23 cellular contexts compared by ENCODE assay signal in the genomic region with DNA sequence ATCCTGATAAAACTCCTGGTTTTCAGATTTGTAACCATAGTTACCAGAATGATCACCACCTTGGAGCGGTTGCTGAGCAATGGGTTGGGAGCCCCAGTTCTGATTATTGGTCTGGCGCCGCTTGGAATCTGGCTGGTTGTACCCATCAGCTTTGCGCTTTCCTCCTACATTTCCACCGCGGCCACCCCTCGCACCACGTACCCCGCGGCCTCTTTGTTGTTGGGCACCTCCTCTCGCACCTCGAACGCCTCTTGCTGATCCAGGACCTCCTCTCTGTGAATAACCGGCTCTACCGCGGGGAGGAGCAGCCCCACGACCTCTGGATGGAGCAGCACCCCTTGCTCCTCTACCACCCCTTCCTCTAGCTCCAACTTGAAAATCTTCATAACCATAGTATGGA. TPM values are rescaled to one million over a fixed set of nuclear protein-coding genes. Genes with fewer than 3 reads are reported as not detected.
DNase-seq lines count a peak whose midpoint lies in the region; ATAC-seq, FAIRE-seq and TF ChIP-seq lines count a peak whose summit lies in the region.
"Had no signal": no experiment of that assay in that cellular context is flagged by ENCODE, and none has a peak within 500 bp of the region (broad histone marks: within the 10 kb centered on the region; RNA-seq: fewer than 3 reads in every experiment).

No MANE protein-coding gene starts in this region.

- H3K9me3 ChIP-seq in endothelial cell of umbilical vein (replicated peaks; ENCODE audit: control insufficient read depth, insufficient read depth, low read length) = no peaks in the 10 kb centered on the region
- H3K9me3 ChIP-seq: prostate gland, suprapubic skin, vagina had no signal

- no peak overlapping the region for H2AFZ ChIP-seq in endothelial cell of umbilical vein (ENCODE audit: low read depth, low read length)
- H2AFZ ChIP-seq: hepatocyte had no signal

- TF ChIP-seq POLR2A in endothelial cell of umbilical vein (IDR thresholded peaks at IDR 0.05; ENCODE audit: low read depth, low read length) = no peak

- H3K4me3 ChIP-seq in endothelial cell of umbilical vein (replicated peaks in 1 of 3; ENCODE audit: insufficient read depth in 1 of 3, low read depth in 1 of 3, low read length in 3 of 3) = no peak overlapping the region
- H3K4me3 ChIP-seq: hepatocyte, prostate gland, suprapubic skin, vagina had no signal

- intact Hi-C loops in natural killer cell (cut with micrococcal nuclease) = no loop called here
- intact Hi-C loops in endothelial cell of umbilical vein (cut with micrococcal nuclease) = no loop called here

- H3K9ac ChIP-seq in endothelial cell of umbilical vein (replicated peaks; ENCODE audit: extremely low read depth, insufficient read depth, low read length) = no peak overlapping the region

- H3K4me1 Mint-ChIP-seq in natural killer cell (peaks cover 21 to 30% of the 10 kb centered on the region in 2 donors), WTC11 (no peaks in the 10 kb centered on the region)
- peaks cover 0 to 13% of the 10 kb centered on the region in 2 donors for H3K4me1 Mint-ChIP-seq in natural killer cell treated with Interleukin-12 subunit alpha and Interleukin-12 subunit beta and Interleukin-15 and Interleukin-18, amount 100 ng/mL, for 72 hours (ENCODE audit: low read depth in 2 of 2)
- H3K4me1 Mint-ChIP-seq: neural crest cell had no signal

- peaks cover 51% of the 10 kb centered on the region for H3K79me2 ChIP-seq in endothelial cell of umbilical vein (ENCODE audit: control insufficient read depth, insufficient read depth, low read length)

- peaks cover 24 to 53% of the 10 kb centered on the region in 2 experiments for H3K36me3 ChIP-seq in endothelial cell of umbilical vein (ENCODE audit: control insufficient read depth in 2 of 2, extremely low read depth in 1 of 2, insufficient read depth in 2 of 2, low read length in 2 of 2)

- peaks cover 3% of the 10 kb centered on the region for H4K20me1 ChIP-seq in endothelial cell of umbilical vein (replicated peaks; ENCODE audit: control insufficient read depth, extremely low read depth, insufficient read depth, low read length)

- H3K4me3 Mint-ChIP-seq in natural killer cell (no peak overlapping the region), WTC11 (no peak overlapping the region)
- H3K4me3 Mint-ChIP-seq in natural killer cell treated with Interleukin-12 subunit alpha and Interleukin-12 subunit beta and Interleukin-15 and Interleukin-18, amount 100 ng/mL, for 72 hours = no peak overlapping the region
- H3K4me3 Mint-ChIP-seq: central memory CD8-positive, alpha-beta T cell; immature natural killer cell; neural crest cell had no signal

- H3K27ac Mint-ChIP-seq in natural killer cell (peak overlapping the region; percentile 23 to 64), WTC11 (peak overlapping the region; percentile 43)
- no peak overlapping the region for H3K27ac Mint-ChIP-seq in natural killer cell treated with Interleukin-12 subunit alpha and Interleukin-12 subunit beta and Interleukin-15 and Interleukin-18, amount 100 ng/mL, for 72 hours

- FAIRE-seq in endothelial cell of umbilical vein (lab: Jason Lieb, UNC) = no peak

- TF ChIP-seq CTCF in natural killer cell (IDR thresholded peaks at IDR 0.05) = no peak
- no peak for TF ChIP-seq CTCF in WTC11 (IDR thresholded peaks at IDR 0.05)
- no peak for TF ChIP-seq CTCF in endothelial cell of umbilical vein (IDR thresholded peaks at IDR 0.05; ENCODE audit: extremely low read depth in 1 of 2, insufficient read depth in 1 of 2, low read depth in 1 of 2, low read length in 2 of 2)

- CTCF ChIA-PET in WTC11 (lab: Charles Lee) = no interaction called here
- CTCF ChIA-PET in endothelial cell of umbilical vein (lab: Charles Lee) = no interaction called here

- H3K9me3 Mint-ChIP-seq in natural killer cell = no peaks in the 10 kb centered on the region
- no peaks in the 10 kb centered on the region for H3K9me3 Mint-ChIP-seq in natural killer cell treated with Interleukin-12 subunit alpha and Interleukin-12 subunit beta and Interleukin-15 and Interleukin-18, amount 100 ng/mL, for 72 hours
- no peaks in the 10 kb centered on the region for H3K9me3 Mint-ChIP-seq in WTC11
- H3K9me3 Mint-ChIP-seq: central memory CD8-positive, alpha-beta T cell; immature natural killer cell; neural crest cell had no signal

- no peaks in the 10 kb centered on the region for H3K27me3 ChIP-seq in endothelial cell of umbilical vein (ENCODE audit: control insufficient read depth in 2 of 2, insufficient read depth in 2 of 2, low read length in 2 of 2)
- H3K27me3 ChIP-seq: foreskin keratinocyte, hepatocyte, suprapubic skin, vagina had no signal

- BruUV-seq in endothelial cell of umbilical vein (replicated peaks; lab: Mats Ljungman, UMichigan) = TSS peak; percentile 19

- H3K36me3 Mint-ChIP-seq in natural killer cell (peaks cover 30% of the 10 kb centered on the region), WTC11 (peaks cover 77% of the 10 kb centered on the region)
- H3K36me3 Mint-ChIP-seq in natural killer cell treated with Interleukin-12 subunit alpha and Interleukin-12 subunit beta and Interleukin-15 and Interleukin-18, amount 100 ng/mL, for 72 hours = peaks cover 25% of the 10 kb centered on the region

- dilution Hi-C loops in endothelial cell of umbilical vein (cut with MboI; ENCODE audit: extremely low pct_ligation_motif_present, low sequenced_read_pairs) = no loop called here

- H3K27ac ChIP-seq in endothelial cell of umbilical vein (ENCODE audit: insufficient read depth, low read depth, low read length) = no peak overlapping the region
- H3K27ac ChIP-seq: foreskin keratinocyte, hepatocyte, prostate gland, suprapubic skin, vagina had no signal

- POLR2A ChIA-PET in WTC11 (lab: Charles Lee) = no interaction called here
- POLR2A ChIA-PET in endothelial cell of umbilical vein (lab: Charles Lee) = no interaction called here

- no peaks in the 10 kb centered on the region for H3K9me1 ChIP-seq in endothelial cell of umbilical vein (replicated peaks; ENCODE audit: control insufficient read depth, extremely low read depth, insufficient read depth, low read length)

- ATAC-seq in natural killer cell (no peak), WTC11 (peak; percentile 55), GM21367 (IDR thresholded peaks at IDR 0.05; ENCODE audit: unreplicated experiment) (no peak)
- no peak for ATAC-seq in natural killer cell treated with Interleukin-12 subunit alpha and Interleukin-12 subunit beta and Interleukin-15 and Interleukin-18, amount 100 ng/mL, for 72 hours
- ATAC-seq: foreskin keratinocyte, left ventricle myocardium superior had no signal

- H3K4me2 ChIP-seq in endothelial cell of umbilical vein (ENCODE audit: insufficient read depth, low read length) = no peak overlapping the region
- H3K4me2 ChIP-seq: hepatocyte had no signal

- DNase-seq in natural killer cell = no peak
- no peak for DNase-seq in natural killer cell treated with Interleukin-12 subunit alpha and Interleukin-12 subunit beta and Interleukin-15 and Interleukin-18, amount 100 ng/mL, for 72 hours (ENCODE audit: low spot score)
- DNase-seq in WTC11 (ENCODE audit: low spot score) = no peak
- no peak for DNase-seq in endothelial cell of umbilical vein (ENCODE audit: low read depth, low spot score)
- DNase-seq in NCI-H446 (lab: John Stamatoyannopoulos, UW) = no peak
- no peak for DNase-seq in dermis blood vessel endothelial cell
- DNase-seq: activated CD4-positive, alpha-beta T cell treated with anti-CD3 and anti-CD28 coated beads for 4 hours; erythroblast; foreskin keratinocyte; GF-D8; immature natural killer cell; left ventricle myocardium superior; midbrain; NCI-H1092 treated with DMSO at 0.1 percent for 48 hours; NCI-H2029; Right ventricle myocardium superior had no signal

- no peaks in the 10 kb centered on the region for H3K4me1 ChIP-seq in endothelial cell of umbilical vein (ENCODE audit: control insufficient read depth, extremely low read depth, insufficient read depth, low read length)
- H3K4me1 ChIP-seq: foreskin keratinocyte, prostate gland, suprapubic skin had no signal

- H3K27me3 Mint-ChIP-seq in natural killer cell (ENCODE audit: low read depth in 2 of 2) (no peaks in the 10 kb centered on the region), WTC11 (ENCODE audit: low read depth) (no peaks in the 10 kb centered on the region)
- H3K27me3 Mint-ChIP-seq in natural killer cell treated with Interleukin-12 subunit alpha and Interleukin-12 subunit beta and Interleukin-15 and Interleukin-18, amount 100 ng/mL, for 72 hours = no peaks in the 10 kb centered on the region
- H3K27me3 Mint-ChIP-seq: central memory CD8-positive, alpha-beta T cell had no signal

TF ChIP-seq in WTC11, 78 proteins besides CTCF, POLR2A, EP300 and RAD21 (continues in another document):
- TF ChIP-seq SMAD4 (CRISPR knock-in tag; IDR thresholded peaks at IDR 0.05) = no peak

RNA-seq across cellular contexts. Expression of gene SNX14, which starts 21.1 kb away (rescaled TPM):
- total RNA-seq in natural killer cell = 100 to 1,000 TPM in 1 of 3 donors, 10 to 100 TPM in 2; 73.0 to 109 (median 80.3) TPM
- 10 to 100 TPM; 78.3 to 88.0 TPM for total RNA-seq in natural killer cell treated with Interleukin-12 subunit alpha and Interleukin-12 subunit beta and Interleukin-15 and Interleukin-18, amount 100 ng/mL, for 72 hours
- total RNA-seq in WTC11 (2021) = 34.3 to 42.6 TPM (median 36.4 TPM) in 3 replicates
- 64.9 and 74.3 TPM in 2 replicates for total RNA-seq in endothelial cell of umbilical vein
- polyA plus RNA-seq in endothelial cell of umbilical vein = 32.0 and 41.3 TPM in 2 replicates
- 36.6 and 40.3 TPM in 2 replicates for polyA plus RNA-seq in endothelial cell of umbilical vein (2011; cell fraction: cytosol; rRNA removed)
- polyA plus RNA-seq in endothelial cell of umbilical vein (2011; cell fraction: nucleus; rRNA removed) = 95.7 and 128 TPM in 2 replicates
- polyA plus RNA-seq in endothelial cell of umbilical vein (2012) = 49.6 and 65.0 TPM in 2 replicates
- 53.7 and 61.3 TPM in 2 replicates for polyA minus RNA-seq in endothelial cell of umbilical vein
- polyA minus RNA-seq in endothelial cell of umbilical vein (2011; cell fraction: cytosol; rRNA and poly(A)+ RNA removed) = 22.3 TPM
- 94.3 and 98.9 TPM in 2 replicates for polyA minus RNA-seq in endothelial cell of umbilical vein (2011; cell fraction: nucleus; rRNA and poly(A)+ RNA removed)
- 138 and 159 TPM in 2 replicates for total RNA-seq in dermis blood vessel endothelial cell

RNA-seq across cellular contexts. Expression of gene SYNCRIP, which starts 27.9 kb away (rescaled TPM):
- total RNA-seq in natural killer cell = 10 to 100 TPM; 65.8 to 99.1 (median 80.9) TPM
- 100 to 1,000 TPM; 142 to 150 TPM for total RNA-seq in natural killer cell treated with Interleukin-12 subunit alpha and Interleukin-12 subunit beta and Interleukin-15 and Interleukin-18, amount 100 ng/mL, for 72 hours
- total RNA-seq in WTC11 (2021) = 139 to 150 TPM (median 144 TPM) in 3 replicates
- 150 and 155 TPM in 2 replicates for total RNA-seq in endothelial cell of umbilical vein
- 6.8 and 16.3 TPM in 2 replicates for polyA plus RNA-seq in endothelial cell of umbilical vein
- 23.8 and 31.4 TPM in 2 replicates for polyA plus RNA-seq in endothelial cell of umbilical vein (2011; cell fraction: cytosol; rRNA removed)
- 26.4 and 36.2 TPM in 2 replicates for polyA plus RNA-seq in endothelial cell of umbilical vein (2011; cell fraction: nucleus; rRNA removed)
- polyA plus RNA-seq in endothelial cell of umbilical vein (2012) = 103 and 191 TPM in 2 replicates
- polyA minus RNA-seq in endothelial cell of umbilical vein = 21.4 and 21.9 TPM in 2 replicates
- polyA minus RNA-seq in endothelial cell of umbilical vein (2011; cell fraction: cytosol; rRNA and poly(A)+ RNA removed) = 22.9 TPM
- polyA minus RNA-seq in endothelial cell of umbilical vein (2011; cell fraction: nucleus; rRNA and poly(A)+ RNA removed) = 44.2 and 46.1 TPM in 2 replicates
- 70.6 and 160 TPM in 2 replicates for total RNA-seq in dermis blood vessel endothelial cell

Comparison
In these comparisons a context has a peak if more than half of its experiments do, and no peak if none do; other contexts are left out.
1. H3K27ac Mint-ChIP-seq: peak in natural killer cell (2 of 2) and WTC11 (single experiment); none in natural killer cell treated with Interleukin-12 subunit alpha and Interleukin-12 subunit beta and Interleukin-15 and Interleukin-18, amount 100 ng/mL, for 72 hours (0 of 2).